Comparison of ENCODE assay signal across 21 cellular contexts in the genomic region with DNA sequence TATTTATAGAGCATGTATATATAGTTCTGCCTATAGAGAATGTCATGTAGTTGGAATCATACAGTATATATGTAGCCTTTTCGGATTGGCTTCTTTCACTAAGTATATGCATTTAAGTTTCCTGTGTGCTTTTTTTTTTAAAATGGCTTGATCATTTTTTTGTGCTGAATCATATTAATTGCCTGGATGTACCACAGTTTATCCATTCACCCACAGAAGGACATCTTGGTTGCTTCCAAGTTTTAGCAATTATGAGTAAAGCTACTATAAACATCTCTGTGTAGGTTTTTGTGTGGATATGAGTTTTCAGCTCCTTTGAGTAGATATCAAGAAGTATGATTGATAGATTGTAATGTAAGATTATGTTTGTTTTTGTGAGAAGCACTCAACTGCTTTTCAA. TPM values are rescaled to one million over a fixed set of nuclear protein-coding genes. Genes with fewer than 3 reads are reported as not detected.
"Had no signal": no experiment of that assay in that cellular context is flagged by ENCODE, and none has a peak within 500 bp of the region (broad histone marks: within the 10 kb centered on the region; RNA-seq: fewer than 3 reads in every experiment).

No MANE protein-coding gene starts in this region.

- H3K36me3 ChIP-seq: upper lobe of left lung had no signal

- H3K27ac Mint-ChIP-seq: activated naive CD8-positive, alpha-beta T cell treated with anti-CD3 and anti-CD28 coated beads, Interleukin-2, amount 50 U/mL, for 24 hours; endodermal cell; nephron progenitor cell; progenitor cell of endocrine pancreas had no signal

- H3K9me3 ChIP-seq: upper lobe of left lung had no signal

- H3K4me2 ChIP-seq: smooth muscle cell had no signal

- H3K27me3 Mint-ChIP-seq: activated naive CD8-positive, alpha-beta T cell treated with anti-CD3 and anti-CD28 coated beads, Interleukin-2, amount 50 U/mL, for 24 hours; progenitor cell of endocrine pancreas had no signal

- H3K9me3 Mint-ChIP-seq: activated naive CD8-positive, alpha-beta T cell treated with anti-CD3 and anti-CD28 coated beads, Interleukin-2, amount 50 U/mL, for 24 hours; endodermal cell; nephron progenitor cell had no signal

- ATAC-seq: activated CD4-positive, CD25-positive, alpha-beta regulatory T cell treated with anti-CD3 and anti-CD28 coated beads, Interleukin-2, amount 50 U/mL, for 24 hours; activated naive CD8-positive, alpha-beta T cell treated with anti-CD3 and anti-CD28 coated beads, Interleukin-2, amount 50 U/mL, for 24 hours; right cardiac atrium; stimulated activated naive CD8-positive, alpha-beta T cell treated with anti-CD3 and anti-CD28 coated beads, Interleukin-15, Interleukin-2, amounts not matched to agents 100 U/mL and 50 U/mL, for 24 hours had no signal

- H3K4me3 ChIP-seq: dorsolateral prefrontal cortex, smooth muscle cell, upper lobe of left lung had no signal

- H3K4me3 Mint-ChIP-seq: activated naive CD8-positive, alpha-beta T cell treated with anti-CD3 and anti-CD28 coated beads, Interleukin-2, amount 50 U/mL, for 24 hours; endodermal cell; nephron progenitor cell had no signal

- H3K27me3 ChIP-seq: dorsolateral prefrontal cortex, upper lobe of left lung had no signal

- DNase-seq: activated CD4-positive, alpha-beta T cell treated with anti-CD3 and anti-CD28 coated beads, Interleukin-2, amount 50 U/mL, for 1 hour; activated CD8-positive, alpha-beta memory T cell treated with anti-CD3 and anti-CD28 coated beads for 24 hours; activated naive CD4-positive, alpha-beta T cell treated with Interleukin-2 at 50 U/mL for 16 hours; activated naive CD8-positive, alpha-beta T cell treated with anti-CD3 and anti-CD28 coated beads, Interleukin-2, amount 50 U/mL, for 24 hours; dorsolateral prefrontal cortex; endodermal cell; hippocampal formation; mesendoderm; nephron progenitor cell; right cardiac atrium; stimulated activated CD4-positive, alpha-beta T cell treated with anti-CD3 and anti-CD28 coated beads, Interleukin-4, amount 100 ng/mL, for 4 hours; stimulated activated CD8-positive, alpha-beta memory T cell treated with anti-CD3 and anti-CD28 coated beads, Interleukin-4, amount 100 ng/mL, for 48 hours; stimulated activated naive CD8-positive, alpha-beta T cell treated with anti-CD3 and anti-CD28 coated beads, Interleukin-15, Interleukin-2, amounts not matched to agents 100 U/mL and 50 U/mL, for 24 hours; T-helper 9 cell; upper lobe of left lung had no signal

RNA-seq across cellular contexts. Expression of gene PTTG2, which starts 23.8 kb away (rescaled TPM):
- total RNA-seq: endodermal cell, epithelial cell of proximal tubule, glomerular endothelial cell, lower leg skin, progenitor cell of endocrine pancreas, smooth muscle cell had no signal
- polyA plus RNA-seq: smooth muscle cell had no signal
